10 cellular contexts compared by ENCODE assay signal in the genomic region with DNA sequence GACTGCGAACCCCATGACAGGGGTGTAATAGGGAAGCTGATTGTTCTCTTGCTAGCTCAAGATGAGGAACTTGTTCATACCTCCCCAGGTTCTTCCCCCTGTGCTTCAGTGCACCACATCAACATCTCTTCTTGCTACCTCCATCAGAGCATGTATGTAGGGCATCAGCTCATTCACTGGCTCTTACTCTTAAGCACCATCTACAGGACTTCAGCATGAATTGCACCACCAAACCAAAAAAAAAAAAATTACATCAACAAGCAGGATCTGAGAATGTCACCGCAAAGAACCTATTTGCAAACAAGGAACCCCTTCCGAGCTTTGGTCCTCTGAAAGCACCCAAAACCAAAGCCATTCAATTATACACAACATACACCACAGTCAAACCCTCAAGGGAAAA.
DNase-seq lines count a peak whose midpoint lies in the region; ATAC-seq and TF ChIP-seq lines count a peak whose summit lies in the region.
"Had no signal": no experiment of that assay in that cellular context is flagged by ENCODE, and none has a peak within 500 bp of the region (broad histone marks: within the 10 kb centered on the region; RNA-seq: fewer than 3 reads in every experiment).

No MANE protein-coding gene starts in this region.

- H3K4ac ChIP-seq in IMR-90 (ENCODE audit: low read depth, low read length) = no peak overlapping the region

- no peak overlapping the region for H4K8ac ChIP-seq in IMR-90 (ENCODE audit: low read depth in 2 of 2, low read length in 2 of 2)

- ATAC-seq in IMR-90 (ENCODE audit: low read depth) = no peak
- ATAC-seq in HG02981 (IDR thresholded peaks at IDR 0.05; ENCODE audit: unreplicated experiment) = no peak
- no peak for ATAC-seq in stimulated activated naive CD8-positive, alpha-beta T cell treated with anti-CD3 and anti-CD28 coated beads, Interleukin-15, Interleukin-2, amounts not matched to agents 100 U/mL and 50 U/mL, for 24 hours

- WGBS in IMR-90 (ENCODE audit: extremely low coverage in 2 of 2, insufficient read length in 1 of 2), 2 experiments = no CpG with 5 or more reads among the region's 3 CpGs
- 59% methylated on average over 3 of the region's 3 CpGs for WGBS in liver

- dilution Hi-C loops in IMR-90 (cut with HindIII; ENCODE audit: low sequenced_read_pairs, unreplicated experiment) = no loop called here

- H3K4me2 ChIP-seq in IMR-90 (ENCODE audit: low read depth, low read length) = no peak overlapping the region

- H2AFZ ChIP-seq in IMR-90 (replicated peaks; ENCODE audit: low read length, poor library complexity) = no peak overlapping the region

- H3K56ac ChIP-seq in IMR-90 (ENCODE audit: extremely low read depth, insufficient read depth, low read length) = no peak overlapping the region

- H3K36me3 ChIP-seq in IMR-90 (ENCODE audit: control insufficient read depth, insufficient read depth, low read length) (no peaks in the 10 kb centered on the region), WERI-Rb-1 (no peaks in the 10 kb centered on the region), liver (ENCODE audit: control insufficient read depth in 4 of 4, insufficient read depth in 3 of 4, low read depth in 1 of 4, low read length in 3 of 4) (no peaks in the 10 kb centered on the region)
- H3K36me3 ChIP-seq: suprapubic skin had no signal

- no peaks in the 10 kb centered on the region for H3K79me1 ChIP-seq in IMR-90 (ENCODE audit: low read depth in 1 of 2, low read length in 2 of 2)

- H3K18ac ChIP-seq in IMR-90 (ENCODE audit: low read depth, low read length) = no peak overlapping the region

- TF ChIP-seq CTCF in IMR-90 (conservative IDR thresholded peaks at IDR 0.05; ENCODE audit: low read depth, low read length) (peak; percentile 32; the same call in 1 of the 2 replicates), WERI-Rb-1 (IDR thresholded peaks at IDR 0.05; ENCODE audit: low read depth, low read length) (peak; percentile 64), liver (IDR thresholded peaks at IDR 0.05; ENCODE audit: low read depth, low read length, missing input control) (peak; percentile 31)

- H3K27ac ChIP-seq in IMR-90 (ENCODE audit: insufficient read depth, low read length) = no peak overlapping the region
- no peak overlapping the region for H3K27ac ChIP-seq in WERI-Rb-1
- no peak overlapping the region for H3K27ac ChIP-seq in liver (ENCODE audit: low read depth in 1 of 2, low read length in 2 of 2)
- H3K27ac ChIP-seq: suprapubic skin had no signal

- H3K23ac ChIP-seq in IMR-90 (ENCODE audit: low read depth, low read length) = no peak overlapping the region

- H2BK20ac ChIP-seq in IMR-90 (ENCODE audit: low read depth, low read length) = no peak overlapping the region

- in situ Hi-C loops in IMR-90 (cut with MboI; ENCODE audit: low sequenced_read_pairs) = no loop called here

- no peak for TF ChIP-seq POLR2A in IMR-90 (IDR thresholded peaks at IDR 0.05; ENCODE audit: low read depth, low read length)

- no peaks in the 10 kb centered on the region for H3K9me1 ChIP-seq in IMR-90 (ENCODE audit: insufficient read depth, low read length)

- H2BK15ac ChIP-seq in IMR-90 (ENCODE audit: low read depth, low read length) = no peak overlapping the region

- no TSS peak for BruUV-seq in IMR-90 (replicated peaks; lab: Mats Ljungman, UMichigan)

- DNase-seq in ELF-1 (ENCODE audit: low read depth, low spot score) (peak; percentile 25), IMR-90 (peak; percentile 19), WERI-Rb-1 (no peak), RPMI8226 (no peak), islet precursor cell (no peak)
- no peak for DNase-seq in stimulated activated naive CD8-positive, alpha-beta T cell treated with anti-CD3 and anti-CD28 coated beads, Interleukin-15, Interleukin-2, amounts not matched to agents 100 U/mL and 50 U/mL, for 24 hours
- DNase-seq: NCI-H1436 had no signal

- H3K4me3 ChIP-seq in IMR-90 (ENCODE audit: insufficient read depth, low read depth, low read length) (no peak overlapping the region), WERI-Rb-1 (ENCODE audit: low read depth, low read length) (no peak overlapping the region), liver (ENCODE audit: low read depth in 1 of 3, low read length in 3 of 3) (no peak overlapping the region)
- H3K4me3 ChIP-seq: suprapubic skin had no signal

- no peak overlapping the region for H2BK120ac ChIP-seq in IMR-90 (ENCODE audit: low read depth, low read length)

- H3K9me3 ChIP-seq in IMR-90 (ENCODE audit: control insufficient read depth, insufficient read depth, low read length) (0 out of 2 replicates have a peak, but pooled peaks cover 2% of the 10 kb centered on the region), WERI-Rb-1 (ENCODE audit: severe bottlenecking) (peaks cover 2% of the 10 kb centered on the region), liver (ENCODE audit: control insufficient read depth in 4 of 4, low read length in 3 of 4) (peaks cover 0 to 7% (median 3%) of the 10 kb centered on the region in 4 donors)

- TF ChIP-seq RAD21 in IMR-90 (IDR thresholded peaks at IDR 0.05; ENCODE audit: low read length) = peak; percentile 25
- peak; percentile 52 to 56 for TF ChIP-seq RAD21 in liver (IDR thresholded peaks at IDR 0.05)

- POLR2A ChIA-PET in IMR-90 (lab: Charles Lee; ENCODE audit: unreplicated experiment) = no interaction called here

- H2AK9ac ChIP-seq in IMR-90 (replicated peaks; ENCODE audit: low read depth, low read length, poor library complexity) = no peak overlapping the region

- H4K20me1 ChIP-seq in IMR-90 (ENCODE audit: insufficient read depth, low read length) = no peaks in the 10 kb centered on the region

- intact Hi-C loops in IMR-90 (cut with micrococcal nuclease) = no loop called here

- H3K14ac ChIP-seq in IMR-90 (replicated peaks; ENCODE audit: low read depth, low read length) = no peak overlapping the region

- no peak overlapping the region for H2AK5ac ChIP-seq in IMR-90 (ENCODE audit: low read depth, low read length)

- H3K9ac ChIP-seq in IMR-90 (ENCODE audit: low read depth, low read length) = no peak overlapping the region
- no peak overlapping the region for H3K9ac ChIP-seq in liver (ENCODE audit: low read depth in 1 of 2, low read length in 2 of 2)

- CTCF ChIA-PET in IMR-90 (lab: Yijun Ruan, JAX) = no interaction called here

- H3K27me3 ChIP-seq in IMR-90 (ENCODE audit: control insufficient read depth, insufficient read depth, low read length) = no peaks in the 10 kb centered on the region
- H3K27me3 ChIP-seq in WERI-Rb-1 (ENCODE audit: insufficient read depth, low read depth, severe bottlenecking) = no peaks in the 10 kb centered on the region
- H3K27me3 ChIP-seq in liver (ENCODE audit: control insufficient read depth in 4 of 4, insufficient read depth in 4 of 4, low read length in 3 of 4) = no peaks in the 10 kb centered on the region
- H3K27me3 ChIP-seq: suprapubic skin had no signal

- H2BK5ac ChIP-seq in IMR-90 (ENCODE audit: low read depth, low read length, poor library complexity, severe bottlenecking) = no peak overlapping the region

- no peak overlapping the region for H4K5ac ChIP-seq in IMR-90 (ENCODE audit: low read depth, low read length)

- H3K4me1 ChIP-seq in IMR-90 (ENCODE audit: control insufficient read depth, insufficient read depth, low read length) (no peaks in the 10 kb centered on the region), liver (ENCODE audit: control insufficient read depth in 4 of 4, insufficient read depth in 4 of 4, low read length in 3 of 4) (no peaks in the 10 kb centered on the region)
- H3K4me1 ChIP-seq: suprapubic skin had no signal

- no peak overlapping the region for H4K91ac ChIP-seq in IMR-90 (ENCODE audit: insufficient read depth, low read depth, low read length)

TF ChIP-seq in IMR-90, 13 proteins besides CTCF, POLR2A, EP300 and RAD21:
- TF ChIP-seq NFE2L2 (IDR thresholded peaks at IDR 0.05; ENCODE audit: low read depth, low read length) (no peak), CHD1 (IDR thresholded peaks at IDR 0.05; ENCODE audit: low read depth, low read length) (no peak)
TF ChIP-seq in IMR-90: peak in this region for 0.

TF ChIP-seq in liver, 16 proteins besides CTCF, POLR2A, EP300 and RAD21:
- TF ChIP-seq HNF4A (conservative IDR thresholded peaks at IDR 0.05) = no peak

Comparison
In these comparisons a context has a peak if more than half of its experiments do, and no peak if none do; other contexts are left out.
1. DNase-seq: peak in ELF-1 (single experiment) and IMR-90 (single experiment); none in WERI-Rb-1 (single experiment), RPMI8226 (single experiment), stimulated activated naive CD8-positive, alpha-beta T cell treated with anti-CD3 and anti-CD28 coated beads, Interleukin-15, Interleukin-2, amounts not matched to agents 100 U/mL and 50 U/mL, for 24 hours (single experiment) and islet precursor cell (single experiment).
2. Peak in every context shown above with its lines, with median percentiles within 50 percentile points of each other: CTCF ChIP-seq.